ENCODE assay signal across 28 cellular contexts in genomic region chr22:49622241-49623105, GRCh38.
"Had no signal": no experiment of that assay in that cellular context is flagged by ENCODE, and none has a peak within 500 bp of the region (broad histone marks: within the 10 kb centered on the region; RNA-seq: fewer than 3 reads in every experiment).

No MANE protein-coding gene starts in this region.

- H3K4me1 Mint-ChIP-seq: activated naive CD4-positive, alpha-beta T cell treated with anti-CD3 and anti-CD28 coated beads, Interleukin-2, amount 10 ng/mL, durations not matched to agents 7 days and 5 days; neural progenitor cell had no signal

- FAIRE-seq: endothelial cell of umbilical vein, small intestine, TTC549 had no signal

- H3K36me3 Mint-ChIP-seq: activated naive CD4-positive, alpha-beta T cell treated with anti-CD3 and anti-CD28 coated beads, Interleukin-2, amount 10 ng/mL, durations not matched to agents 7 days and 5 days; mesothelial cell of epicardium; naive B cell; neural progenitor cell; type B pancreatic cell had no signal

- H3K4me3 ChIP-seq: body of pancreas, cardiac muscle cell, neural progenitor cell, sigmoid colon had no signal

- DNase-seq: activated CD4-positive, alpha-beta T cell treated with anti-CD3 and anti-CD28 coated beads for 4 hours; activated CD4-positive, alpha-beta T cell treated with anti-CD3 and anti-CD28 coated beads, Interleukin-2, amount 50 U/mL, for 48 hours; activated CD8-positive, alpha-beta memory T cell treated with anti-CD3 and anti-CD28 coated beads for 24 hours; activated effector memory CD4-positive, alpha-beta T cell treated with anti-CD3 and anti-CD28 coated beads, Interleukin-2, amount 50 U/mL, for 16 hours; activated naive CD4-positive, alpha-beta T cell treated with anti-CD3 and anti-CD28 coated beads, Interleukin-2, amount 10 ng/mL, durations not matched to agents 7 days and 5 days; cortex of kidney; effector memory CD8-positive, alpha-beta T cell; naive B cell; SK-N-SH; small intestine; stimulated activated CD4-positive, alpha-beta T cell treated with anti-CD3 and anti-CD28 coated beads, Interleukin-1b, Interleukin-23, amount 100 ng/mL, for 48 hours; stimulated activated CD4-positive, alpha-beta T cell treated with anti-CD3 and anti-CD28 coated beads, Interleukin-4, amount 100 ng/mL, for 4 hours; stimulated activated CD8-positive, alpha-beta memory T cell treated with anti-CD3 and anti-CD28 coated beads, Interleukin-4, amount 100 ng/mL, for 48 hours; stimulated activated naive CD8-positive, alpha-beta T cell treated with anti-CD3 and anti-CD28 coated beads, Interleukin-15, amount 100 ng/mL, for 72 hours; substantia nigra; SW 1271; T-helper 9 cell had no signal

- ATAC-seq: body of pancreas; effector memory CD8-positive, alpha-beta T cell; stimulated activated memory B cell treated with anti-CD40 and anti-IgM and Interleukin-4, amounts not matched to agents 10 μg/mL and 1 μg/mL and 100 μg/mL, for 72 hours; stimulated activated naive CD8-positive, alpha-beta T cell treated with anti-CD3 and anti-CD28 coated beads, Interleukin-15, amount 100 ng/mL, for 72 hours had no signal

- H3K27me3 Mint-ChIP-seq: activated naive CD4-positive, alpha-beta T cell treated with anti-CD3 and anti-CD28 coated beads, Interleukin-2, amount 10 ng/mL, durations not matched to agents 7 days and 5 days; effector memory CD8-positive, alpha-beta T cell; naive B cell; stimulated activated memory B cell treated with anti-CD40 and anti-IgM and Interleukin-4, amounts not matched to agents 10 μg/mL and 1 μg/mL and 100 μg/mL, for 72 hours; stimulated activated naive CD8-positive, alpha-beta T cell treated with anti-CD3 and anti-CD28 coated beads, Interleukin-15, amount 100 ng/mL, for 72 hours had no signal

- H3K4me3 Mint-ChIP-seq: activated naive CD4-positive, alpha-beta T cell treated with anti-CD3 and anti-CD28 coated beads, Interleukin-2, amount 10 ng/mL, durations not matched to agents 7 days and 5 days; effector memory CD8-positive, alpha-beta T cell; mesothelial cell of epicardium; naive B cell; neural progenitor cell; stimulated activated memory B cell treated with anti-CD40 and anti-IgM and Interleukin-4, amounts not matched to agents 10 μg/mL and 1 μg/mL and 100 μg/mL, for 72 hours; stimulated activated naive CD8-positive, alpha-beta T cell treated with anti-CD3 and anti-CD28 coated beads, Interleukin-15, amount 100 ng/mL, for 72 hours; T-helper 1 cell treated with Interleukin-12 subunit alpha and Interleukin-12 subunit beta and Interleukin-4 antibody, amounts not matched to agents 30 μg/mL and 1 μg/mL, for 36 hours; type B pancreatic cell had no signal

- H3K9me3 Mint-ChIP-seq: activated naive CD4-positive, alpha-beta T cell treated with anti-CD3 and anti-CD28 coated beads, Interleukin-2, amount 10 ng/mL, durations not matched to agents 7 days and 5 days; effector memory CD8-positive, alpha-beta T cell; mesothelial cell of epicardium; naive B cell; neural progenitor cell; stimulated activated memory B cell treated with anti-CD40 and anti-IgM and Interleukin-4, amounts not matched to agents 10 μg/mL and 1 μg/mL and 100 μg/mL, for 72 hours; stimulated activated naive CD8-positive, alpha-beta T cell treated with anti-CD3 and anti-CD28 coated beads, Interleukin-15, amount 100 ng/mL, for 72 hours; T-helper 1 cell treated with Interleukin-12 subunit alpha and Interleukin-12 subunit beta and Interleukin-4 antibody, amounts not matched to agents 30 μg/mL and 1 μg/mL, for 36 hours; type B pancreatic cell had no signal

- H3K4me1 ChIP-seq: body of pancreas, sigmoid colon had no signal

- H3K27ac Mint-ChIP-seq: activated naive CD4-positive, alpha-beta T cell treated with anti-CD3 and anti-CD28 coated beads, Interleukin-2, amount 10 ng/mL, durations not matched to agents 7 days and 5 days; effector memory CD8-positive, alpha-beta T cell; mesothelial cell of epicardium; neural progenitor cell; stimulated activated memory B cell treated with anti-CD40 and anti-IgM and Interleukin-4, amounts not matched to agents 10 μg/mL and 1 μg/mL and 100 μg/mL, for 72 hours; T-helper 1 cell treated with Interleukin-12 subunit alpha and Interleukin-12 subunit beta and Interleukin-4 antibody, amounts not matched to agents 30 μg/mL and 1 μg/mL, for 36 hours; type B pancreatic cell had no signal

- H3K36me3 ChIP-seq: cardiac muscle cell, neural progenitor cell, sigmoid colon had no signal

- H3K27me3 ChIP-seq: body of pancreas, cardiac muscle cell, neural progenitor cell had no signal

- H3K27ac ChIP-seq: body of pancreas, cardiac muscle cell, neural progenitor cell, sigmoid colon, VCaP had no signal

- H3K9me3 ChIP-seq: body of pancreas, sigmoid colon, SK-N-SH had no signal
